ENCODE assay signal across 8 cellular contexts in genomic region chr2:218323526-218324472, GRCh38. TPM values are rescaled to one million over a fixed set of nuclear protein-coding genes. Genes with fewer than 3 reads are reported as not detected.
A peak's percentile ranks its signal among the peaks of the same experiment; 100 is the strongest.
DNase-seq lines count a peak whose midpoint lies in the region; ATAC-seq and TF ChIP-seq lines count a peak whose summit lies in the region.

No MANE protein-coding gene starts in this region.

- H3K4me3 ChIP-seq in cardiac fibroblast (replicated peaks in 1 of 2; ENCODE audit: low read depth in 2 of 2, low read length in 2 of 2) (peak overlapping the region; percentile 65 to 67), testis (peak overlapping the region; percentile 72 to 85)

- peak; percentile 3 for DNase-seq in NCI-H2029 (lab: John Stamatoyannopoulos, UW)
- DNase-seq in NCI-H2029 treated with DMSO at 0.1 percent for 48 hours (lab: John Stamatoyannopoulos, UW), result no peak
- peak; percentile 12 for DNase-seq in NCI-H82 treated with DMSO at 0.1 percent for 48 hours (lab: John Stamatoyannopoulos, UW; ENCODE audit: unreplicated experiment)
- peak; percentile 49 to 83 for DNase-seq in cardiac fibroblast (ENCODE audit: low read depth in 2 of 2)
- DNase-seq in left kidney (ENCODE audit: low read depth, low spot score), result peak; percentile 94
- peak; percentile 61 for DNase-seq in testis

- no peak for TF ChIP-seq POLR2A in testis (IDR thresholded peaks at IDR 0.05)

- intact Hi-C loops in testis (cut with DNase I; ENCODE audit: low total_unique reads), result no loop called here

- H3K36me3 ChIP-seq in testis (ENCODE audit: low read depth, missing control alignments), result no peaks in the 10 kb centered on the region

- TF ChIP-seq CTCF in cardiac fibroblast (IDR thresholded peaks at IDR 0.05; ENCODE audit: low read depth, low read length), result no peak
- no peak for TF ChIP-seq CTCF in testis (IDR thresholded peaks at IDR 0.05)

- peaks cover 52% of the 10 kb centered on the region for H3K4me1 ChIP-seq in testis

- no peaks in the 10 kb centered on the region for H3K27me3 ChIP-seq in testis

- H3K27ac ChIP-seq in testis, result peak overlapping the region; percentile 86 to 92

- no peaks in the 10 kb centered on the region for H3K9me3 ChIP-seq in testis

- ATAC-seq in GM18502 (IDR thresholded peaks at IDR 0.05; ENCODE audit: poor library complexity, unreplicated experiment) (no peak), GM18870 (IDR thresholded peaks at IDR 0.05; ENCODE audit: unreplicated experiment) (no peak)

- 8% methylated on average over 23 to 24 of the region's 24 CpGs for WGBS in testis, 2 donors

RNA-seq across cellular contexts. Expression of gene TMBIM1, which starts 31.5 kb away (rescaled TPM):
- 10 to 100 TPM; 59.9 to 81.0 TPM for total RNA-seq in testis
- 77.6 TPM for polyA plus RNA-seq in testis (ENCODE audit: insufficient read depth, low read depth, low replicate concordance)

RNA-seq across cellular contexts. Expression of gene CATIP, which starts 32.9 kb away (rescaled TPM):
- total RNA-seq in testis, result 1 to 10 TPM; 2.0 to 5.7 TPM
- 19.6 TPM for polyA plus RNA-seq in testis (ENCODE audit: insufficient read depth, low read depth, low replicate concordance)

RNA-seq across cellular contexts. Expression of gene PNKD, which starts 53.5 kb away (rescaled TPM):
- total RNA-seq in testis, result 10 to 100 TPM; 79.3 to 84.2 TPM
- polyA plus RNA-seq in testis (ENCODE audit: insufficient read depth, low read depth, low replicate concordance), result 90.7 TPM

RNA-seq across cellular contexts. Expression of gene AAMP, which starts 53.9 kb away (rescaled TPM):
- 100 to 1,000 TPM; 154 to 177 TPM for total RNA-seq in testis
- 112 TPM for polyA plus RNA-seq in testis (ENCODE audit: insufficient read depth, low read depth, low replicate concordance)

RNA-seq across cellular contexts. Expression of gene SLC11A1, which starts 58.3 kb away (rescaled TPM):
- total RNA-seq in testis, result 10 to 100 TPM; 12.7 to 32.3 TPM
- 2.8 TPM for polyA plus RNA-seq in testis (ENCODE audit: insufficient read depth, low read depth, low replicate concordance)
